20 cellular contexts compared by ENCODE assay signal in the genomic region with DNA sequence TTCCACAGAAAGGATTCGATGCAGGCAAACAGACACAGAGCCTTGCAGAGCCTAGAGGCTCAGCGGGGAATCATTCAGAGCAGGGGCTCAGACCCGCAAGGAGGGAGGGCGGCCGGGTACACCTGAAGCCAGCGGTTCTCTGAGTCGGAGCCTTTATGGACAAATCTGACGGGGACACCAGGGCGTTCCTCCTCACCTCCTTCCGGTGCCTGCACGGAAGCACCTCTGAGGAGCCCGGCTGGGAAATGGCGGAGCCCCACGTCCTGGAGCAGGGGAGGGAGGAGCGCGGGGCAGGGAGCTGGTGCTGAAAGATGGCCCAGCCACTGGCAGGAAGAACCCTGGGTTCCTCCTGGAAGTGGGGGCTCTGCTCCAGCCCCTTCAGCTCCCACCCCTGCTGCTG.
"Had no signal": no experiment of that assay in that cellular context is flagged by ENCODE, and none has a peak within 500 bp of the region (broad histone marks: within the 10 kb centered on the region; RNA-seq: fewer than 3 reads in every experiment).

No MANE protein-coding gene starts in this region.

- H3K4me3 ChIP-seq: adrenal gland had no signal

- H3K4me1 Mint-ChIP-seq: activated CD4-positive, alpha-beta memory T cell treated with anti-CD3 and anti-CD28 coated beads, Interleukin-2, amount 10 ng/mL, durations not matched to agents 7 days and 5 days; activated CD4-positive, alpha-beta T cell treated with anti-CD3 and anti-CD28 coated beads for 36 hours; activated naive CD8-positive, alpha-beta T cell treated with anti-CD3 and anti-CD28 coated beads, Interleukin-2, amount 10 ng/mL, durations not matched to agents 7 days and 5 days; T-cell had no signal

- DNase-seq: activated CD4-positive, alpha-beta memory T cell treated with anti-CD3 and anti-CD28 coated beads, Interleukin-2, amount 10 ng/mL, durations not matched to agents 7 days and 5 days; activated CD4-positive, alpha-beta T cell treated with anti-CD3 and anti-CD28 coated beads for 36 hours; activated CD4-positive, alpha-beta T cell treated with anti-CD3 and anti-CD28 coated beads, Interleukin-2, amount 50 U/mL, for 1 hour; activated naive CD4-positive, alpha-beta T cell treated with anti-CD3 and anti-CD28 coated beads, Interleukin-2, amount 50 U/mL, for 16 hours; activated naive CD8-positive, alpha-beta T cell treated with anti-CD3 and anti-CD28 coated beads, Interleukin-2, amount 10 ng/mL, durations not matched to agents 7 days and 5 days; activated T-cell treated with anti-CD3 and anti-CD28 coated beads, Interleukin-2, amount 50 U/mL, for 72 hours; adrenal gland; anterior cingulate cortex; Kasumi-1; NCI-H146; NCI-H187 treated with DMSO at 0.1 percent for 48 hours; NCI-H2081 treated with DMSO at 0.1 percent for 48 hours; NCI-H446; NCI-H524; SHP77 treated with DMSO at 0.1 percent for 48 hours; T-cell; T-helper 2 cell; T1000 had no signal

- H3K4me3 Mint-ChIP-seq: activated CD4-positive, alpha-beta memory T cell treated with anti-CD3 and anti-CD28 coated beads, Interleukin-2, amount 10 ng/mL, durations not matched to agents 7 days and 5 days; activated CD4-positive, alpha-beta T cell treated with anti-CD3 and anti-CD28 coated beads for 36 hours; activated naive CD8-positive, alpha-beta T cell treated with anti-CD3 and anti-CD28 coated beads, Interleukin-2, amount 10 ng/mL, durations not matched to agents 7 days and 5 days; activated T-cell treated with anti-CD3 and anti-CD28 coated beads, Interleukin-2, amount 50 U/mL, for 72 hours; T-cell had no signal

- H3K27me3 ChIP-seq: adrenal gland had no signal

- H3K36me3 ChIP-seq: adrenal gland had no signal

- H3K27ac ChIP-seq: adrenal gland, VCaP had no signal

- H3K9me3 ChIP-seq: adrenal gland had no signal

- H3K4me1 ChIP-seq: adrenal gland had no signal

- H3K27ac Mint-ChIP-seq: activated CD4-positive, alpha-beta memory T cell treated with anti-CD3 and anti-CD28 coated beads, Interleukin-2, amount 10 ng/mL, durations not matched to agents 7 days and 5 days; activated CD4-positive, alpha-beta T cell treated with anti-CD3 and anti-CD28 coated beads for 36 hours; activated naive CD8-positive, alpha-beta T cell treated with anti-CD3 and anti-CD28 coated beads, Interleukin-2, amount 10 ng/mL, durations not matched to agents 7 days and 5 days; activated T-cell treated with anti-CD3 and anti-CD28 coated beads, Interleukin-2, amount 50 U/mL, for 72 hours; activated T-helper 2 cell treated with anti-CD3 and anti-CD28 coated beads, Interferon-gamma antibody, Interleukin-2, Interleukin-4, amounts not matched to agents 10 μg/mL and 5 μg/mL and 100 μg/mL, durations not matched to agents 14 hours and 24 hours and 36 hours; T-cell had no signal

- H3K36me3 Mint-ChIP-seq: activated naive CD8-positive, alpha-beta T cell treated with anti-CD3 and anti-CD28 coated beads, Interleukin-2, amount 10 ng/mL, durations not matched to agents 7 days and 5 days; T-cell had no signal

- H3K9me3 Mint-ChIP-seq: activated CD4-positive, alpha-beta memory T cell treated with anti-CD3 and anti-CD28 coated beads, Interleukin-2, amount 10 ng/mL, durations not matched to agents 7 days and 5 days; activated naive CD8-positive, alpha-beta T cell treated with anti-CD3 and anti-CD28 coated beads, Interleukin-2, amount 10 ng/mL, durations not matched to agents 7 days and 5 days; activated T-cell treated with anti-CD3 and anti-CD28 coated beads, Interleukin-2, amount 50 U/mL, for 72 hours; activated T-helper 2 cell treated with anti-CD3 and anti-CD28 coated beads, Interferon-gamma antibody, Interleukin-2, Interleukin-4, amounts not matched to agents 10 μg/mL and 5 μg/mL and 100 μg/mL, durations not matched to agents 14 hours and 24 hours and 36 hours; T-cell had no signal
